ENCODE assay signal across 22 cellular contexts in genomic region chr7:130515315-130516047, GRCh38. TPM values are rescaled to one million over a fixed set of nuclear protein-coding genes. Genes with fewer than 3 reads are reported as not detected.
DNase-seq lines count a peak whose midpoint lies in the region; ATAC-seq and TF ChIP-seq lines count a peak whose summit lies in the region.
"Had no signal": no experiment of that assay in that cellular context is flagged by ENCODE, and none has a peak within 500 bp of the region (broad histone marks: within the 10 kb centered on the region; RNA-seq: fewer than 3 reads in every experiment).

No MANE protein-coding gene starts in this region.

- peak; percentile 28 for DNase-seq in HK-2 (ENCODE audit: unreplicated experiment)
- peak; percentile 34 for DNase-seq in WERI-Rb-1
- peak; percentile 38 for DNase-seq in kidney glomerular epithelial cell (lab: John Stamatoyannopoulos, UW)
- peak; percentile 79 for DNase-seq in renal cortical epithelial cell (ENCODE audit: low read depth)
- DNase-seq in H7 = no peak
- no peak for DNase-seq in activated naive CD4-positive, alpha-beta T cell treated with anti-CD3 and anti-CD28 coated beads, Interleukin-2, amount 50 U/mL, for 16 hours
- DNase-seq: BE2C; Calu3; CD8-positive, alpha-beta memory T cell; DMS79 treated with DMSO at 0.1 percent for 48 hours; KG1; MG63; NCI-H1105 treated with DMSO at 0.1 percent for 48 hours; NCI-H146; NCI-H1930; NCI-H2107; NCI-H446 treated with DMSO at 0.1 percent for 48 hours; NCI-H526; SHP77 had no signal

- ATAC-seq in esophagus mucosa = no peak

- H3K9me3 ChIP-seq in WERI-Rb-1 (ENCODE audit: severe bottlenecking) = no peaks in the 10 kb centered on the region
- H3K9me3 ChIP-seq: BE2C, MG63 had no signal

- H3K4me3 ChIP-seq in WERI-Rb-1 (ENCODE audit: low read depth, low read length) (no peak overlapping the region), H7 (ENCODE audit: insufficient read depth, low read depth, low read length) (no peak overlapping the region)
- H3K4me3 ChIP-seq: MG63 had no signal

- TF ChIP-seq CTCF in WERI-Rb-1 (IDR thresholded peaks at IDR 0.05; ENCODE audit: low read depth, low read length) = no peak

- H3K27me3 ChIP-seq in WERI-Rb-1 (ENCODE audit: insufficient read depth, low read depth, severe bottlenecking) (no peaks in the 10 kb centered on the region), H7 (ENCODE audit: control insufficient read depth, insufficient read depth, low read length) (no peaks in the 10 kb centered on the region)
- H3K27me3 ChIP-seq: BE2C, MG63 had no signal

- H3K36me3 ChIP-seq in WERI-Rb-1 (no peaks in the 10 kb centered on the region; the same call in 1 of the 2 replicates), H7 (replicated peaks; ENCODE audit: control insufficient read depth, insufficient read depth, low read length) (no peaks in the 10 kb centered on the region; the same call in none of the 2 replicates)
- H3K36me3 ChIP-seq: BE2C, MG63 had no signal

- no peak overlapping the region for H3K27ac ChIP-seq in WERI-Rb-1
- H3K27ac ChIP-seq: RWPE1 had no signal

RNA-seq across cellular contexts. Expression of gene MEST, which starts 23.6 kb away (rescaled TPM):
- total RNA-seq in renal cortical epithelial cell (6.1 and 66.2 TPM in 2 replicates), esophagus mucosa (9.5 TPM)
- 154 and 166 TPM in 2 replicates for total RNA-seq in H7 (2014; rRNA removed; shearing (Covaris generic))
- total RNA-seq: SK-MEL-5 had no signal

Comparison
In these comparisons a context has a peak if more than half of its experiments do, and no peak if none do; other contexts are left out.
1. DNase-seq: peak in HK-2 (single experiment), WERI-Rb-1 (single experiment), kidney glomerular epithelial cell (single experiment) and renal cortical epithelial cell (single experiment); none in H7 (single experiment) and activated naive CD4-positive, alpha-beta T cell treated with anti-CD3 and anti-CD28 coated beads, Interleukin-2, amount 50 U/mL, for 16 hours (single experiment).